In the genomic region with DNA sequence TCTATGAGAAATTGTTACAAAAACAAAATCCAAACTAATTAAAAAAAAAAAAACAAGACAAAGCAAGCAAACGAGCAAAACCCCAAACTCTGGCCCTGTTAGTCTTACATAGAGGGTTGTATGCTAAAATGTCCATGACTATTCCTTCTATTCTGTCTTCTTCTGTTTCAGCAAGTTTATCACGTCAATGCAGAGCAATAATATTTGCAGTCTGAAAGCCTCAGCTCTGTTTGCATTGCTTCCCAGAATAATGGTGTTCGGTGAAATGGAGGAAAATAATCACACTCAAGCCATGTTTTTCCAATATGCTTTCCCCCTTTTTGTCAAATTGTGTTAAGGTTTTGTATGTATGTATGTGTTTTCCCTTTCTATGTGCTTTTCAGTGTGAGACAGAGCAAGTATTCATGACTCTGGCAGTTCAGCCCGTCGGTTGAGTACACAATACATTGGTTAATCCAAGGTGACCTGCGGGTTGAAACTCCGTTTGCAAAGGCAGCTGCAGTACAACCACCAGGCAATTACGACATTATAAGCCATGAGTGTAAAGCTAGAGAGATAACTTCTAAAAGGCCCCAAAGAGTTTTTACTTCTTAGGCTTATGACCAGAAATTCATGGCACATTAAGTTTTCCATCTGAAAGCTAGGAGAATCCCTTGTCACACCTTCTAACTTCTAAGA, we compare ENCODE assay signal across 1 cellular context.
TF ChIP-seq lines count a peak whose summit lies in the region.

No MANE protein-coding gene starts in this region.

TF ChIP-seq in HepG2, 621 proteins besides CTCF, POLR2A, EP300 and RAD21 (continued from another document and continues in another):
- TF ChIP-seq CENPX (CRISPR knock-in tag; IDR thresholded peaks at IDR 0.05) = no peak
- TF ChIP-seq HMG20A (CRISPR knock-in tag; IDR thresholded peaks at IDR 0.05; ENCODE audit: borderline replicate concordance) = peak; percentile 46; the same call in 1 of the 2 replicates
- TF ChIP-seq ZSCAN20 (CRISPR knock-in tag; IDR thresholded peaks at IDR 0.05; ENCODE audit: borderline replicate concordance) = peak; percentile 84; the same call in 1 of the 2 replicates
- TF ChIP-seq, protein P1, sequence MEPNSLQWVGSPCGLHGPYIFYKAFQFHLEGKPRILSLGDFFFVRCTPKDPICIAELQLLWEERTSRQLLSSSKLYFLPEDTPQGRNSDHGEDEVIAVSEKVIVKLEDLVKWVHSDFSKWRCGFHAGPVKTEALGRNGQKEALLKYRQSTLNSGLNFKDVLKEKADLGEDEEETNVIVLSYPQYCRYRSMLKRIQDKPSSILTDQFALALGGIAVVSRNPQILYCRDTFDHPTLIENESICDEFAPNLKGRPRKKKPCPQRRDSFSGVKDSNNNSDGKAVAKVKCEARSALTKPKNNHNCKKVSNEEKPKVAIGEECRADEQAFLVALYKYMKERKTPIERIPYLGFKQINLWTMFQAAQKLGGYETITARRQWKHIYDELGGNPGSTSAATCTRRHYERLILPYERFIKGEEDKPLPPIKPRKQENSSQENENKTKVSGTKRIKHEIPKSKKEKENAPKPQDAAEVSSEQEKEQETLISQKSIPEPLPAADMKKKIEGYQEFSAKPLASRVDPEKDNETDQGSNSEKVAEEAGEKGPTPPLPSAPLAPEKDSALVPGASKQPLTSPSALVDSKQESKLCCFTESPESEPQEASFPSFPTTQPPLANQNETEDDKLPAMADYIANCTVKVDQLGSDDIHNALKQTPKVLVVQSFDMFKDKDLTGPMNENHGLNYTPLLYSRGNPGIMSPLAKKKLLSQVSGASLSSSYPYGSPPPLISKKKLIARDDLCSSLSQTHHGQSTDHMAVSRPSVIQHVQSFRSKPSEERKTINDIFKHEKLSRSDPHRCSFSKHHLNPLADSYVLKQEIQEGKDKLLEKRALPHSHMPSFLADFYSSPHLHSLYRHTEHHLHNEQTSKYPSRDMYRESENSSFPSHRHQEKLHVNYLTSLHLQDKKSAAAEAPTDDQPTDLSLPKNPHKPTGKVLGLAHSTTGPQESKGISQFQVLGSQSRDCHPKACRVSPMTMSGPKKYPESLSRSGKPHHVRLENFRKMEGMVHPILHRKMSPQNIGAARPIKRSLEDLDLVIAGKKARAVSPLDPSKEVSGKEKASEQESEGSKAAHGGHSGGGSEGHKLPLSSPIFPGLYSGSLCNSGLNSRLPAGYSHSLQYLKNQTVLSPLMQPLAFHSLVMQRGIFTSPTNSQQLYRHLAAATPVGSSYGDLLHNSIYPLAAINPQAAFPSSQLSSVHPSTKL (CRISPR knock-in tag; IDR thresholded peaks at IDR 0.05) = peak; percentile 70
- TF ChIP-seq TFAP4 (IDR thresholded peaks at IDR 0.05; ENCODE audit: borderline replicate concordance, low read depth) = no peak
- 0 out of 2 replicates have a peak, but pooled peaks have one; percentile 67 for TF ChIP-seq ZNF205 (CRISPR knock-in tag; IDR thresholded peaks at IDR 0.05)
- TF ChIP-seq, protein P2, sequence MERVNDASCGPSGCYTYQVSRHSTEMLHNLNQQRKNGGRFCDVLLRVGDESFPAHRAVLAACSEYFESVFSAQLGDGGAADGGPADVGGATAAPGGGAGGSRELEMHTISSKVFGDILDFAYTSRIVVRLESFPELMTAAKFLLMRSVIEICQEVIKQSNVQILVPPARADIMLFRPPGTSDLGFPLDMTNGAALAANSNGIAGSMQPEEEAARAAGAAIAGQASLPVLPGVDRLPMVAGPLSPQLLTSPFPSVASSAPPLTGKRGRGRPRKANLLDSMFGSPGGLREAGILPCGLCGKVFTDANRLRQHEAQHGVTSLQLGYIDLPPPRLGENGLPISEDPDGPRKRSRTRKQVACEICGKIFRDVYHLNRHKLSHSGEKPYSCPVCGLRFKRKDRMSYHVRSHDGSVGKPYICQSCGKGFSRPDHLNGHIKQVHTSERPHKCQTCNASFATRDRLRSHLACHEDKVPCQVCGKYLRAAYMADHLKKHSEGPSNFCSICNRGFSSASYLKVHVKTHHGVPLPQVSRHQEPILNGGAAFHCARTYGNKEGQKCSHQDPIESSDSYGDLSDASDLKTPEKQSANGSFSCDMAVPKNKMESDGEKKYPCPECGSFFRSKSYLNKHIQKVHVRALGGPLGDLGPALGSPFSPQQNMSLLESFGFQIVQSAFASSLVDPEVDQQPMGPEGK (CRISPR knock-in tag; IDR thresholded peaks at IDR 0.05) = peak; percentile 42; the same call in 1 of the 2 replicates
- TF ChIP-seq, protein P3, sequence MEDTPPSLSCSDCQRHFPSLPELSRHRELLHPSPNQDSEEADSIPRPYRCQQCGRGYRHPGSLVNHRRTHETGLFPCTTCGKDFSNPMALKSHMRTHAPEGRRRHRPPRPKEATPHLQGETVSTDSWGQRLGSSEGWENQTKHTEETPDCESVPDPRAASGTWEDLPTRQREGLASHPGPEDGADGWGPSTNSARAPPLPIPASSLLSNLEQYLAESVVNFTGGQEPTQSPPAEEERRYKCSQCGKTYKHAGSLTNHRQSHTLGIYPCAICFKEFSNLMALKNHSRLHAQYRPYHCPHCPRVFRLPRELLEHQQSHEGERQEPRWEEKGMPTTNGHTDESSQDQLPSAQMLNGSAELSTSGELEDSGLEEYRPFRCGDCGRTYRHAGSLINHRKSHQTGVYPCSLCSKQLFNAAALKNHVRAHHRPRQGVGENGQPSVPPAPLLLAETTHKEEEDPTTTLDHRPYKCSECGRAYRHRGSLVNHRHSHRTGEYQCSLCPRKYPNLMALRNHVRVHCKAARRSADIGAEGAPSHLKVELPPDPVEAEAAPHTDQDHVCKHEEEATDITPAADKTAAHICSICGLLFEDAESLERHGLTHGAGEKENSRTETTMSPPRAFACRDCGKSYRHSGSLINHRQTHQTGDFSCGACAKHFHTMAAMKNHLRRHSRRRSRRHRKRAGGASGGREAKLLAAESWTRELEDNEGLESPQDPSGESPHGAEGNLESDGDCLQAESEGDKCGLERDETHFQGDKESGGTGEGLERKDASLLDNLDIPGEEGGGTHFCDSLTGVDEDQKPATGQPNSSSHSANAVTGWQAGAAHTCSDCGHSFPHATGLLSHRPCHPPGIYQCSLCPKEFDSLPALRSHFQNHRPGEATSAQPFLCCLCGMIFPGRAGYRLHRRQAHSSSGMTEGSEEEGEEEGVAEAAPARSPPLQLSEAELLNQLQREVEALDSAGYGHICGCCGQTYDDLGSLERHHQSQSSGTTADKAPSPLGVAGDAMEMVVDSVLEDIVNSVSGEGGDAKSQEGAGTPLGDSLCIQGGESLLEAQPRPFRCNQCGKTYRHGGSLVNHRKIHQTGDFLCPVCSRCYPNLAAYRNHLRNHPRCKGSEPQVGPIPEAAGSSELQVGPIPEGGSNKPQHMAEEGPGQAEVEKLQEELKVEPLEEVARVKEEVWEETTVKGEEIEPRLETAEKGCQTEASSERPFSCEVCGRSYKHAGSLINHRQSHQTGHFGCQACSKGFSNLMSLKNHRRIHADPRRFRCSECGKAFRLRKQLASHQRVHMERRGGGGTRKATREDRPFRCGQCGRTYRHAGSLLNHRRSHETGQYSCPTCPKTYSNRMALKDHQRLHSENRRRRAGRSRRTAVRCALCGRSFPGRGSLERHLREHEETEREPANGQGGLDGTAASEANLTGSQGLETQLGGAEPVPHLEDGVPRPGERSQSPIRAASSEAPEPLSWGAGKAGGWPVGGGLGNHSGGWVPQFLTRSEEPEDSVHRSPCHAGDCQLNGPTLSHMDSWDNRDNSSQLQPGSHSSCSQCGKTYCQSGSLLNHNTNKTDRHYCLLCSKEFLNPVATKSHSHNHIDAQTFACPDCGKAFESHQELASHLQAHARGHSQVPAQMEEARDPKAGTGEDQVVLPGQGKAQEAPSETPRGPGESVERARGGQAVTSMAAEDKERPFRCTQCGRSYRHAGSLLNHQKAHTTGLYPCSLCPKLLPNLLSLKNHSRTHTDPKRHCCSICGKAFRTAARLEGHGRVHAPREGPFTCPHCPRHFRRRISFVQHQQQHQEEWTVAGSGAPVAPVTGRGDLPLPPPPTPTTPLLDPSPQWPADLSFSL (CRISPR knock-in tag; IDR thresholded peaks at IDR 0.05) = 0 out of 2 replicates have a peak, but pooled peaks have one; percentile 60
- TF ChIP-seq, protein P4, sequence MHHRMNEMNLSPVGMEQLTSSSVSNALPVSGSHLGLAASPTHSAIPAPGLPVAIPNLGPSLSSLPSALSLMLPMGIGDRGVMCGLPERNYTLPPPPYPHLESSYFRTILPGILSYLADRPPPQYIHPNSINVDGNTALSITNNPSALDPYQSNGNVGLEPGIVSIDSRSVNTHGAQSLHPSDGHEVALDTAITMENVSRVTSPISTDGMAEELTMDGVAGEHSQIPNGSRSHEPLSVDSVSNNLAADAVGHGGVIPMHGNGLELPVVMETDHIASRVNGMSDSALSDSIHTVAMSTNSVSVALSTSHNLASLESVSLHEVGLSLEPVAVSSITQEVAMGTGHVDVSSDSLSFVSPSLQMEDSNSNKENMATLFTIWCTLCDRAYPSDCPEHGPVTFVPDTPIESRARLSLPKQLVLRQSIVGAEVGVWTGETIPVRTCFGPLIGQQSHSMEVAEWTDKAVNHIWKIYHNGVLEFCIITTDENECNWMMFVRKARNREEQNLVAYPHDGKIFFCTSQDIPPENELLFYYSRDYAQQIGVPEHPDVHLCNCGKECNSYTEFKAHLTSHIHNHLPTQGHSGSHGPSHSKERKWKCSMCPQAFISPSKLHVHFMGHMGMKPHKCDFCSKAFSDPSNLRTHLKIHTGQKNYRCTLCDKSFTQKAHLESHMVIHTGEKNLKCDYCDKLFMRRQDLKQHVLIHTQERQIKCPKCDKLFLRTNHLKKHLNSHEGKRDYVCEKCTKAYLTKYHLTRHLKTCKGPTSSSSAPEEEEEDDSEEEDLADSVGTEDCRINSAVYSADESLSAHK (CRISPR knock-in tag; IDR thresholded peaks at IDR 0.05; ENCODE audit: borderline replicate concordance) = no peak
- TF ChIP-seq THRA (CRISPR knock-in tag; IDR thresholded peaks at IDR 0.05; ENCODE audit: borderline replicate concordance) = peak; percentile 30; the same call in 1 of the 2 replicates
- TF ChIP-seq CEBPB (IDR thresholded peaks at IDR 0.05; ENCODE audit: borderline replicate concordance, low read depth, low read length) = peak; percentile 79; the same call in 1 of the 2 replicates
- TF ChIP-seq REPIN1 (CRISPR knock-in tag; IDR thresholded peaks at IDR 0.05; ENCODE audit: borderline replicate concordance, low read depth) = no peak
- TF ChIP-seq RBM39 (IDR thresholded peaks at IDR 0.05; ENCODE audit: low read depth, low read length, poor library complexity, severe bottlenecking) = no peak
- no peak for TF ChIP-seq RFX5 (IDR thresholded peaks at IDR 0.05; ENCODE audit: low read depth, low read length)
- TF ChIP-seq ZIK1 (CRISPR knock-in tag; IDR thresholded peaks at IDR 0.05; ENCODE audit: borderline replicate concordance, low read depth) = no peak
- TF ChIP-seq MEIS2 (CRISPR knock-in tag; IDR thresholded peaks at IDR 0.05) = 0 out of 2 replicates have a peak, but pooled peaks have one; percentile 34
- 0 out of 2 replicates have a peak, but pooled peaks have one; percentile 24 for TF ChIP-seq ZNF124 (CRISPR knock-in tag; IDR thresholded peaks at IDR 0.05)
- TF ChIP-seq ZNF224 (CRISPR knock-in tag; IDR thresholded peaks at IDR 0.05) = no peak
- 0 out of 2 replicates have a peak, but pooled peaks have one; percentile 27 for TF ChIP-seq YEATS2 (CRISPR knock-in tag; IDR thresholded peaks at IDR 0.05; ENCODE audit: borderline replicate concordance)
- TF ChIP-seq RBM22 (optimal IDR thresholded peaks at IDR 0.05; ENCODE audit: low read length) = no peak
- TF ChIP-seq HNRNPLL (IDR thresholded peaks at IDR 0.05; ENCODE audit: low read depth, low read length, poor library complexity, severe bottlenecking) = no peak
- peak; percentile 52; the same call in 1 of the 2 replicates for TF ChIP-seq FOXJ3 (CRISPR knock-in tag; IDR thresholded peaks at IDR 0.05; ENCODE audit: borderline replicate concordance)
- peak; percentile 68 for TF ChIP-seq HNF4A (CRISPR knock-in tag; IDR thresholded peaks at IDR 0.05)
- TF ChIP-seq, protein P5, sequence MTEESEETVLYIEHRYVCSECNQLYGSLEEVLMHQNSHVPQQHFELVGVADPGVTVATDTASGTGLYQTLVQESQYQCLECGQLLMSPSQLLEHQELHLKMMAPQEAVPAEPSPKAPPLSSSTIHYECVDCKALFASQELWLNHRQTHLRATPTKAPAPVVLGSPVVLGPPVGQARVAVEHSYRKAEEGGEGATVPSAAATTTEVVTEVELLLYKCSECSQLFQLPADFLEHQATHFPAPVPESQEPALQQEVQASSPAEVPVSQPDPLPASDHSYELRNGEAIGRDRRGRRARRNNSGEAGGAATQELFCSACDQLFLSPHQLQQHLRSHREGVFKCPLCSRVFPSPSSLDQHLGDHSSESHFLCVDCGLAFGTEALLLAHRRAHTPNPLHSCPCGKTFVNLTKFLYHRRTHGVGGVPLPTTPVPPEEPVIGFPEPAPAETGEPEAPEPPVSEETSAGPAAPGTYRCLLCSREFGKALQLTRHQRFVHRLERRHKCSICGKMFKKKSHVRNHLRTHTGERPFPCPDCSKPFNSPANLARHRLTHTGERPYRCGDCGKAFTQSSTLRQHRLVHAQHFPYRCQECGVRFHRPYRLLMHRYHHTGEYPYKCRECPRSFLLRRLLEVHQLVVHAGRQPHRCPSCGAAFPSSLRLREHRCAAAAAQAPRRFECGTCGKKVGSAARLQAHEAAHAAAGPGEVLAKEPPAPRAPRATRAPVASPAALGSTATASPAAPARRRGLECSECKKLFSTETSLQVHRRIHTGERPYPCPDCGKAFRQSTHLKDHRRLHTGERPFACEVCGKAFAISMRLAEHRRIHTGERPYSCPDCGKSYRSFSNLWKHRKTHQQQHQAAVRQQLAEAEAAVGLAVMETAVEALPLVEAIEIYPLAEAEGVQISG (CRISPR knock-in tag; IDR thresholded peaks at IDR 0.05) = peak; percentile 41; the same call in 1 of the 2 replicates
- TF ChIP-seq ZNF788 (CRISPR knock-in tag; IDR thresholded peaks at IDR 0.05; ENCODE audit: borderline replicate concordance) = no peak
- 0 out of 2 replicates have a peak, but pooled peaks have one; percentile 28 for TF ChIP-seq THAP11 (CRISPR knock-in tag; IDR thresholded peaks at IDR 0.05)
- peak; percentile 59 for TF ChIP-seq FOXA3 (CRISPR knock-in tag; IDR thresholded peaks at IDR 0.05)
- peak; percentile 38 for TF ChIP-seq XRCC5 (optimal IDR thresholded peaks at IDR 0.05; ENCODE audit: low read length)
- TF ChIP-seq GATAD1 (CRISPR knock-in tag; IDR thresholded peaks at IDR 0.05) = 0 out of 2 replicates have a peak, but pooled peaks have one; percentile 19
- TF ChIP-seq ZSCAN12 (CRISPR knock-in tag; IDR thresholded peaks at IDR 0.05) = no peak
- no peak for TF ChIP-seq MTA3 (CRISPR knock-in tag; IDR thresholded peaks at IDR 0.05)
- no peak for TF ChIP-seq MAZ (IDR thresholded peaks at IDR 0.05; ENCODE audit: borderline replicate concordance, low read depth, low read length)
- TF ChIP-seq MAZ (CRISPR knock-in tag; IDR thresholded peaks at IDR 0.05; ENCODE audit: low read depth) = no peak
- peak; percentile 53 for TF ChIP-seq PHF21A (CRISPR knock-in tag; IDR thresholded peaks at IDR 0.05)
- TF ChIP-seq MED1 (CRISPR knock-in tag; IDR thresholded peaks at IDR 0.05) = peak; percentile 37; the same call in 1 of the 2 replicates
